Comparison of ENCODE assay signal across 16 cellular contexts in the genomic region with DNA sequence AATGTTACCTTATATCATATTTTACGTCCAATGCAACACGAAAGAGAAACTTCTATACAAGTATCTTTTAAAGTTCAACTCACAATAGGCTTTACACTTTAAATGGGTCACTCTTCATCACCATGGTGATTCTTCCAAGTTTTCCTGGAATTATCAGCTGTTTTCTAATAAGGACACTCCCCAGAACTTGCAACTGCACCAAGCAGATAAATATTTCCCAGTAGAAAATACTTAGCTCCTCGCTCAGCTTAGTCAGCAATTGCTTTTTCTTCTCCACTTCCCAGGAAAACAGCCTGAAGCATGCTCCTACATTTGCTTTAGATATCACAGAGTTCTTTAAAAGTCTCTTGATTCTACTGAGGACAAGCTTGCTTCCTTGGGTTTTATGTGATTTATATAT. TPM values are rescaled to one million over a fixed set of nuclear protein-coding genes. Genes with fewer than 3 reads are reported as not detected.
DNase-seq lines count a peak whose midpoint lies in the region; ATAC-seq, FAIRE-seq and TF ChIP-seq lines count a peak whose summit lies in the region.
"Had no signal": no experiment of that assay in that cellular context is flagged by ENCODE, and none has a peak within 500 bp of the region (broad histone marks: within the 10 kb centered on the region; RNA-seq: fewer than 3 reads in every experiment).

No MANE protein-coding gene starts in this region.

- H3K4me3 Mint-ChIP-seq in CD8-positive, alpha-beta memory T cell, result no peak overlapping the region
- H3K4me3 Mint-ChIP-seq in chondrocyte (ENCODE audit: unreplicated experiment), result no peak overlapping the region
- no peak overlapping the region for H3K4me3 Mint-ChIP-seq in T-helper 2 cell treated with Interferon-gamma antibody and Interleukin-4, amounts not matched to agents 5 μg/mL and 100 μg/mL, for 36 hours
- H3K4me3 Mint-ChIP-seq: activated T-cell treated with anti-CD3 and anti-CD28 coated beads, Interleukin-2, amount 50 U/mL, for 72 hours had no signal

- H3K36me3 ChIP-seq in CD8-positive, alpha-beta memory T cell (ENCODE audit: insufficient read depth, low read length), result no peaks in the 10 kb centered on the region
- H3K36me3 ChIP-seq in right atrium auricular region (no peaks in the 10 kb centered on the region), pancreas (no peaks in the 10 kb centered on the region)

- H3K27ac Mint-ChIP-seq in CD8-positive, alpha-beta memory T cell, result no peak overlapping the region
- H3K27ac Mint-ChIP-seq in chondrocyte (ENCODE audit: unreplicated experiment), result peak overlapping the region; percentile 63
- no peak overlapping the region for H3K27ac Mint-ChIP-seq in T-helper 2 cell treated with Interferon-gamma antibody and Interleukin-4, amounts not matched to agents 5 μg/mL and 100 μg/mL, for 36 hours
- H3K27ac Mint-ChIP-seq: activated T-cell treated with anti-CD3 and anti-CD28 coated beads, Interleukin-2, amount 50 U/mL, for 72 hours had no signal

- H3K4me1 Mint-ChIP-seq in CD8-positive, alpha-beta memory T cell, result no peaks in the 10 kb centered on the region
- peaks cover 55% of the 10 kb centered on the region for H3K4me1 Mint-ChIP-seq in chondrocyte (ENCODE audit: low read depth)
- H3K4me1 Mint-ChIP-seq in T-helper 2 cell treated with Interferon-gamma antibody and Interleukin-4, amounts not matched to agents 5 μg/mL and 100 μg/mL, for 36 hours (ENCODE audit: low read depth), result peaks cover 1% of the 10 kb centered on the region

- peak; percentile 13 for FAIRE-seq in pancreas (lab: Jason Lieb, UNC)

- DNase-seq in CD8-positive, alpha-beta memory T cell, result no peak
- DNase-seq in chondrocyte (ENCODE audit: low spot score) (no peak), right atrium auricular region (ENCODE audit: low spot score) (no peak), pancreas (no peak), GF-D8 (lab: John Stamatoyannopoulos, UW) (no peak)
- DNase-seq in T-helper 2 cell treated with Interferon-gamma antibody and Interleukin-4, amounts not matched to agents 5 μg/mL and 100 μg/mL, for 36 hours (ENCODE audit: low spot score), result no peak
- no peak for DNase-seq in activated CD4-positive, alpha-beta T cell treated with anti-CD3 and anti-CD28 coated beads, Interleukin-2, amount 50 U/mL, for 1 hour
- DNase-seq: ACHN; activated CD4-positive, alpha-beta T cell treated with anti-CD3 and anti-CD28 coated beads, Interleukin-2, amount 50 U/mL, for 48 hours; activated T-cell treated with anti-CD3 and anti-CD28 coated beads, Interleukin-2, amount 50 U/mL, for 72 hours; dermis blood vessel endothelial cell; MM.1S; NCI-H82; stimulated activated CD4-positive, alpha-beta T cell treated with anti-CD3 and anti-CD28 coated beads, Interleukin-4, amount 100 ng/mL, for 1 hour; T-helper 9 cell had no signal

- peak overlapping the region; percentile 53 for H3K27ac ChIP-seq in CD8-positive, alpha-beta memory T cell (ENCODE audit: low read depth, low read length)
- H3K27ac ChIP-seq in right atrium auricular region (peak overlapping the region; percentile 43 to 54), pancreas (peak overlapping the region in 1 of 4 donors; percentile 1)

- CTCF ChIA-PET in CD8-positive, alpha-beta memory T cell (lab: Charles Lee), result interaction anchor here (1.6 kb wide), 1 partner anchor 98 kb away, joined by 4 read pairs; no protein-coding TSS in a partner anchor

- POLR2A ChIA-PET in CD8-positive, alpha-beta memory T cell (lab: Charles Lee), result no interaction called here

- whole genome bisulfite sequencing in pancreas, 2 donors, result 62 to 73% methylated on average over 3 of the region's 3 CpGs

- ATAC-seq in pancreas (peak in 3 of 4 donors; percentile 23 to 49 (median 24)), HG03095 (IDR thresholded peaks at IDR 0.05; ENCODE audit: unreplicated experiment) (no peak)
- ATAC-seq: activated T-cell treated with anti-CD3 and anti-CD28 coated beads, Interleukin-2, amount 50 U/mL, for 72 hours had no signal

- no peaks in the 10 kb centered on the region for H3K9me3 ChIP-seq in CD8-positive, alpha-beta memory T cell (ENCODE audit: low read length)
- H3K9me3 ChIP-seq in right atrium auricular region (no peaks in the 10 kb centered on the region), pancreas (peaks cover 0 to 3% (median 0%) of the 10 kb centered on the region in 4 donors)

- peaks cover 0 to 3% (median 0%) of the 10 kb centered on the region in 5 donors for H3K9me3 Mint-ChIP-seq in CD8-positive, alpha-beta memory T cell
- H3K9me3 Mint-ChIP-seq in chondrocyte (ENCODE audit: low read depth), result peaks cover 9% of the 10 kb centered on the region
- H3K9me3 Mint-ChIP-seq in T-helper 2 cell treated with Interferon-gamma antibody and Interleukin-4, amounts not matched to agents 5 μg/mL and 100 μg/mL, for 36 hours, result no peaks in the 10 kb centered on the region
- H3K9me3 Mint-ChIP-seq: activated T-cell treated with anti-CD3 and anti-CD28 coated beads, Interleukin-2, amount 50 U/mL, for 72 hours had no signal

- TF ChIP-seq CTCF in chondrocyte (IDR thresholded peaks at IDR 0.05) (no peak), right atrium auricular region (IDR thresholded peaks at IDR 0.05) (no peak), pancreas (IDR thresholded peaks at IDR 0.05) (no peak)

- intact Hi-C loops in pancreas (cut with DNase I), result no loop called here

- H3K27me3 ChIP-seq in CD8-positive, alpha-beta memory T cell (ENCODE audit: insufficient read depth, low read length, poor library complexity, severe bottlenecking), result no peaks in the 10 kb centered on the region
- no peaks in the 10 kb centered on the region for H3K27me3 ChIP-seq in right atrium auricular region
- H3K27me3 ChIP-seq in pancreas, result no peaks in the 10 kb centered on the region

- no peak overlapping the region for H3K4me3 ChIP-seq in CD8-positive, alpha-beta memory T cell (ENCODE audit: low read length)
- H3K4me3 ChIP-seq in right atrium auricular region (no peak overlapping the region), pancreas (no peak overlapping the region)

- H3K36me3 Mint-ChIP-seq in CD8-positive, alpha-beta memory T cell, result peaks cover 0 to 6% (median 3%) of the 10 kb centered on the region in 3 donors
- peaks cover 3% of the 10 kb centered on the region for H3K36me3 Mint-ChIP-seq in chondrocyte (ENCODE audit: low read depth)
- no peaks in the 10 kb centered on the region for H3K36me3 Mint-ChIP-seq in T-helper 2 cell treated with Interferon-gamma antibody and Interleukin-4, amounts not matched to agents 5 μg/mL and 100 μg/mL, for 36 hours (ENCODE audit: low read depth)

- peaks cover 0 to 6% of the 10 kb centered on the region in 2 donors for H3K27me3 Mint-ChIP-seq in CD8-positive, alpha-beta memory T cell
- no peaks in the 10 kb centered on the region for H3K27me3 Mint-ChIP-seq in chondrocyte (ENCODE audit: low read depth)
- peaks cover 19% of the 10 kb centered on the region for H3K27me3 Mint-ChIP-seq in T-helper 2 cell treated with Interferon-gamma antibody and Interleukin-4, amounts not matched to agents 5 μg/mL and 100 μg/mL, for 36 hours (ENCODE audit: low read depth)

- H3K4me1 ChIP-seq in CD8-positive, alpha-beta memory T cell (ENCODE audit: insufficient read depth, low read length), result peaks cover 8% of the 10 kb centered on the region
- H3K4me1 ChIP-seq in right atrium auricular region (peaks cover 0 to 5% of the 10 kb centered on the region in 2 donors), pancreas (peaks cover 3 to 23% (median 6%) of the 10 kb centered on the region in 3 donors)

RNA-seq across cellular contexts. Expression of a gene that starts 25.7 kb away (rescaled TPM):
- total RNA-seq in CD8-positive, alpha-beta memory T cell, result 10 to 100 TPM; 39.4 to 50.3 TPM
- polyA plus RNA-seq in CD8-positive, alpha-beta memory T cell, result 378 TPM
- total RNA-seq in chondrocyte (75.1 to 135 TPM (median 80.8 TPM) in 3 replicates), right atrium auricular region (100 to 1,000 TPM; 158 to 377 TPM), pancreas (10 to 100 TPM; 33.9 to 83.3 (median 49.9) TPM)
- 10 to 100 TPM; 31.9 to 44.7 TPM for polyA plus RNA-seq in pancreas

RNA-seq across cellular contexts. Expression of a gene that starts 58.8 kb away (rescaled TPM):
- 10 to 100 TPM; 50.2 to 56.1 TPM for total RNA-seq in CD8-positive, alpha-beta memory T cell
- polyA plus RNA-seq in CD8-positive, alpha-beta memory T cell, result 29.7 TPM
- 79.8 to 95.7 TPM (median 80.6 TPM) in 3 replicates for total RNA-seq in chondrocyte
- 10 to 100 TPM; 41.2 to 45.2 TPM for total RNA-seq in right atrium auricular region
- 100 to 1,000 TPM in 1 of 6 donors, 10 to 100 TPM in 5; 66.9 to 112 (median 83.3) TPM for total RNA-seq in pancreas
- polyA plus RNA-seq in pancreas, result 10 to 100 TPM; 34.1 to 69.3 TPM
